In the genomic region with DNA sequence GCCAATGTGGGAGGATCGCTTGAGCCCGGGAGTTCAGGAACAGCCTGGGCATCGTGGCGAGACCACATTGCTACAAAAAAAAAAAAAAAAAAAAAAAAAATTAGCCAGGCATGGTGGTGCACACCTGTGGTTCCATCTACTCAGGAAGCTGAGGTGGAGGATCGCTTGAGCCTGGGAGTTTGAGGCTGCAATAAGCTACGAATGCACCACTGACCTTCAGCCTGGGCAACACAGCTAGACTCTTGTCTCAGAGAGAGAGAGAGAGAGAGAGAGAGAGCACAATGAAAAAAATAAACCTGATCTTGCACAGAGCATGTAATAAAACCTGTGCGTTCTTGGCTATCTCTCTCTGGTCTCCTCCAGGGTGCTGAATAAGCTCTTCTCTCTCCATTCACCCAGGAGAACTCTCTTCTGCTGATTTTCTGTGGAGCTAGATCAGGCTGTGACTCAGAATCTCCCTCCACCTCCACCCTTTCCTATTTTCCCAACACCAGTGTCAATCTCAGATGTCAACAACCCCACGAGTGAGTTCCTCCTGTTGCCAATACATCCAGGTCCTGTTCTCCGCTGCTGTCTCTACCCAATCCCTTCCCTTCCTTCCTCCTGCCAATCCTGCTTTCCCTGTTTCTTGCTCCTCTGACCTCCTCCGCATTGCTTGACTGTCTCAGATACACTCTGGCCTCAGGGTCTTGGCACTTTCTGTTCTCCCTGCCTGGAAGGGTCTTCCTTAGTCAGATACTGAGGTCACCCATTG, we compare ENCODE assay signal across 11 cellular contexts. TPM values are rescaled to one million over a fixed set of nuclear protein-coding genes. Genes with fewer than 3 reads are reported as not detected.
DNase-seq lines count a peak whose midpoint lies in the region; ATAC-seq and TF ChIP-seq lines count a peak whose summit lies in the region.
"Had no signal": no experiment of that assay in that cellular context is flagged by ENCODE, and none has a peak within 500 bp of the region (broad histone marks: within the 10 kb centered on the region; RNA-seq: fewer than 3 reads in every experiment).

No MANE protein-coding gene starts in this region.

- peaks cover 12 to 50% (median 27%) of the 10 kb centered on the region in 3 donors for H3K4me1 ChIP-seq in esophagus squamous epithelium
- peaks cover 20 to 55% (median 53%) of the 10 kb centered on the region in 4 donors for H3K4me1 ChIP-seq in stomach

- H3K4me3 ChIP-seq in esophagus squamous epithelium (no peak overlapping the region), stomach (no peak overlapping the region)
- H3K4me3 ChIP-seq: ascending aorta had no signal

- 55 to 66% methylated on average over 9 to 10 of the region's 10 CpGs for WGBS in esophagus squamous epithelium, 2 donors
- 56 to 67% (median 61%) methylated on average over 10 of the region's 10 CpGs for WGBS in stomach, 5 donors

- H3K36me3 ChIP-seq in esophagus squamous epithelium (peaks cover 0 to 11% (median 0%) of the 10 kb centered on the region in 3 donors), stomach (peaks cover 0 to 11% (median 4%) of the 10 kb centered on the region in 4 donors)
- H3K36me3 ChIP-seq: ascending aorta had no signal

- H3K27me3 Mint-ChIP-seq in activated T-cell treated with anti-CD3 and anti-CD28 coated beads, Interleukin-2, amount 50 U/mL, for 4 hours (ENCODE audit: low read depth), result no peaks in the 10 kb centered on the region
- H3K27me3 Mint-ChIP-seq in T-helper 17 cell (no peaks in the 10 kb centered on the region), Calu3 (ENCODE audit: unreplicated experiment) (no peaks in the 10 kb centered on the region)

- H3K27me3 ChIP-seq in esophagus squamous epithelium (no peaks in the 10 kb centered on the region), stomach (peaks cover 0 to 16% (median 0%) of the 10 kb centered on the region in 3 donors)

- BruUV-seq in Calu3 (replicated peaks; lab: Mats Ljungman, UMichigan), result no TSS peak

- no peak for TF ChIP-seq POLR2A in esophagus squamous epithelium (IDR thresholded peaks at IDR 0.05)
- TF ChIP-seq POLR2A in stomach (IDR thresholded peaks at IDR 0.05), result no peak

- no peak for TF ChIP-seq EP300 in stomach (IDR thresholded peaks at IDR 0.05)

- intact Hi-C loops in esophagus squamous epithelium (cut with DNase I) (no loop called here), stomach (cut with DNase I; ENCODE audit: low total_unique reads) (loop anchor here (10.0 kb wide), 1 partner anchor 86 kb away; no protein-coding TSS in a partner anchor), Calu3 (cut with micrococcal nuclease; ENCODE audit: unreplicated experiment) (no loop called here)

- DNase-seq in activated T-cell treated with anti-CD3 and anti-CD28 coated beads, Interleukin-2, amount 50 U/mL, for 4 hours, result no peak
- DNase-seq in activated T-cell treated with anti-CD3 and anti-CD28 coated beads for 4 hours (no peak), T-helper 17 cell (no peak), esophagus squamous epithelium (lab: John Stamatoyannopoulos, UW) (no peak), stomach (peak; percentile 46), Calu3 (no peak), retina (no peak)
- DNase-seq: foreskin melanocyte, NCI-H748 treated with DMSO at 0.1 percent for 48 hours had no signal

- H3K9me3 ChIP-seq in T-helper 17 cell (ENCODE audit: control insufficient read depth, low read length, poor library complexity, severe bottlenecking) (no peaks in the 10 kb centered on the region), esophagus squamous epithelium (no peaks in the 10 kb centered on the region), stomach (no peaks in the 10 kb centered on the region)
- H3K9me3 ChIP-seq: ascending aorta had no signal

- H3K9me3 Mint-ChIP-seq in activated T-cell treated with anti-CD3 and anti-CD28 coated beads, Interleukin-2, amount 50 U/mL, for 4 hours, result no peaks in the 10 kb centered on the region
- no peaks in the 10 kb centered on the region for H3K9me3 Mint-ChIP-seq in Calu3 (ENCODE audit: low read depth, unreplicated experiment)

- peak overlapping the region; percentile 56 for H3K4me3 Mint-ChIP-seq in activated T-cell treated with anti-CD3 and anti-CD28 coated beads, Interleukin-2, amount 50 U/mL, for 4 hours
- H3K4me3 Mint-ChIP-seq in T-helper 17 cell, result peak overlapping the region; percentile 76
- H3K4me3 Mint-ChIP-seq in Calu3 (ENCODE audit: low read depth, unreplicated experiment), result no peak overlapping the region

- no peak for TF ChIP-seq CTCF in esophagus squamous epithelium (IDR thresholded peaks at IDR 0.05)
- TF ChIP-seq CTCF in stomach (IDR thresholded peaks at IDR 0.05), result no peak
- TF ChIP-seq CTCF in Calu3 (IDR thresholded peaks at IDR 0.05; ENCODE audit: unreplicated experiment), result no peak

- ATAC-seq in activated T-cell treated with anti-CD3 and anti-CD28 coated beads, Interleukin-2, amount 50 U/mL, for 4 hours, result no peak
- ATAC-seq in T-helper 17 cell (no peak), GM18861 (IDR thresholded peaks at IDR 0.05; ENCODE audit: unreplicated experiment) (no peak)

- H3K4me1 Mint-ChIP-seq in activated T-cell treated with anti-CD3 and anti-CD28 coated beads, Interleukin-2, amount 50 U/mL, for 4 hours (ENCODE audit: low read depth), result peaks cover 30% of the 10 kb centered on the region
- H3K4me1 Mint-ChIP-seq in T-helper 17 cell, result peaks cover 15% of the 10 kb centered on the region
- H3K4me1 Mint-ChIP-seq in Calu3 (ENCODE audit: low read depth, unreplicated experiment), result no peaks in the 10 kb centered on the region

- CTCF ChIA-PET in Calu3 (lab: Charles Lee), result interaction anchor here (0.6 to 0.7 kb wide), 3 partner anchors 18 to 727 kb away, joined by 3 to 5 read pairs (median 3); no protein-coding TSS in a partner anchor

- H3K27ac ChIP-seq in esophagus squamous epithelium, result peak overlapping the region; percentile 9 to 42 (median 38)
- peak overlapping the region; percentile 71 to 92 (median 78) for H3K27ac ChIP-seq in stomach
- H3K27ac ChIP-seq: ascending aorta had no signal

- H3K36me3 Mint-ChIP-seq in activated T-cell treated with anti-CD3 and anti-CD28 coated beads, Interleukin-2, amount 50 U/mL, for 4 hours (ENCODE audit: insufficient read depth), result peaks cover 1% of the 10 kb centered on the region
- H3K36me3 Mint-ChIP-seq in T-helper 17 cell (ENCODE audit: low read depth), result no peaks in the 10 kb centered on the region
- no peaks in the 10 kb centered on the region for H3K36me3 Mint-ChIP-seq in Calu3 (ENCODE audit: insufficient read depth, unreplicated experiment)

- H3K27ac Mint-ChIP-seq in T-helper 17 cell, result peak overlapping the region; percentile 89
- H3K27ac Mint-ChIP-seq in Calu3 (ENCODE audit: unreplicated experiment), result no peak overlapping the region

RNA-seq across cellular contexts. Expression of a gene that starts 3.4 kb away (rescaled TPM):
- total RNA-seq in activated T-cell treated with anti-CD3 and anti-CD28 coated beads, Interleukin-2, amount 50 U/mL, for 4 hours, result 1 to 10 TPM; 2.4 to 2.9 (median 2.8) TPM
- total RNA-seq in T-helper 17 cell (10 to 100 TPM; 14.6 to 18.2 TPM), esophagus squamous epithelium (10 to 100 TPM; 12.2 to 61.9 (median 33.0) TPM), stomach (10 to 100 TPM in 2 of 5 donors, 1 to 10 TPM in 2, not detected in 1; 6.1 to 47.5 (median 25.3) TPM), Calu3 (2022) (0.94 and 2.2 TPM in 2 replicates)
- polyA plus RNA-seq in stomach, result 10 to 100 TPM; 48.9 to 67.9 (median 67.4) TPM
- total RNA-seq: ascending aorta had no signal

RNA-seq across cellular contexts. Expression of a gene that starts 16.4 kb away (rescaled TPM):
- total RNA-seq in activated T-cell treated with anti-CD3 and anti-CD28 coated beads, Interleukin-2, amount 50 U/mL, for 4 hours, result 1 to 10 TPM; 2.6 to 3.5 (median 3.4) TPM
- 1 to 10 TPM; 4.9 to 6.0 TPM for total RNA-seq in T-helper 17 cell
- 1 to 10 TPM; 3.5 to 9.2 (median 6.5) TPM for total RNA-seq in esophagus squamous epithelium
- total RNA-seq in stomach, result 10 to 100 TPM in 2 of 5 donors, 1 to 10 TPM in 2, not detected in 1; 1.4 to 21.7 (median 10.7) TPM
- 1 to 10 TPM; 5.5 to 6.4 (median 6.3) TPM for polyA plus RNA-seq in stomach
- 12.0 and 13.3 TPM in 2 replicates for total RNA-seq in Calu3 (2022)

RNA-seq across cellular contexts. Expression of a gene that starts 21.8 kb away (rescaled TPM):
- 10 to 100 TPM; 82.5 to 91.6 (median 86.4) TPM for total RNA-seq in activated T-cell treated with anti-CD3 and anti-CD28 coated beads, Interleukin-2, amount 50 U/mL, for 4 hours
- total RNA-seq in T-helper 17 cell, result 10 to 100 TPM; 33.9 to 40.6 TPM
- total RNA-seq in esophagus squamous epithelium, result 10 to 100 TPM; 21.7 to 31.6 (median 28.6) TPM
- total RNA-seq in stomach, result 10 to 100 TPM in 4 of 5 donors, 1 to 10 TPM in 1; 2.3 to 25.5 (median 21.4) TPM
- polyA plus RNA-seq in stomach, result 10 to 100 TPM; 87.0 to 96.4 (median 93.1) TPM
- total RNA-seq in Calu3 (2022), result 36.5 and 38.3 TPM in 2 replicates

RNA-seq across cellular contexts. Expression of a gene that starts 42.2 kb away (rescaled TPM):
- under 1 TPM in 1 of 3 donors, not detected in 2; 0.25 TPM for total RNA-seq in activated T-cell treated with anti-CD3 and anti-CD28 coated beads, Interleukin-2, amount 50 U/mL, for 4 hours
- total RNA-seq in T-helper 17 cell, result 1 to 10 TPM in 1 of 2 donors, not detected in 1; 2.6 TPM
- total RNA-seq in esophagus squamous epithelium, result 100 to 1,000 TPM in 1 of 4 donors, 10 to 100 TPM in 3; 20.4 to 437 (median 45.0) TPM
- total RNA-seq in stomach, result 1,000 to 10,000 TPM in 1 of 5 donors, 100 to 1,000 TPM in 4; 205 to 1,183 (median 570) TPM
- polyA plus RNA-seq in stomach, result 100 to 1,000 TPM in 1 of 3 donors, 10 to 100 TPM in 2; 70.2 to 585 (median 70.6) TPM
- total RNA-seq in Calu3 (2022), result not detected in 2 replicates

RNA-seq across cellular contexts. Expression of a gene that starts 51.9 kb away (rescaled TPM):
- 10 to 100 TPM; 72.3 to 88.1 (median 81.9) TPM for total RNA-seq in activated T-cell treated with anti-CD3 and anti-CD28 coated beads, Interleukin-2, amount 50 U/mL, for 4 hours
- total RNA-seq in T-helper 17 cell (10 to 100 TPM; 22.6 to 23.9 TPM), esophagus squamous epithelium (10 to 100 TPM; 41.4 to 47.1 (median 43.1) TPM), stomach (100 to 1,000 TPM in 1 of 5 donors, 10 to 100 TPM in 4; 15.6 to 119 (median 49.0) TPM), Calu3 (2022) (19.3 and 22.1 TPM in 2 replicates)
- 10 to 100 TPM; 93.2 to 96.5 (median 95.1) TPM for polyA plus RNA-seq in stomach
